ENCODE assay signal across 17 cellular contexts in the genomic region with DNA sequence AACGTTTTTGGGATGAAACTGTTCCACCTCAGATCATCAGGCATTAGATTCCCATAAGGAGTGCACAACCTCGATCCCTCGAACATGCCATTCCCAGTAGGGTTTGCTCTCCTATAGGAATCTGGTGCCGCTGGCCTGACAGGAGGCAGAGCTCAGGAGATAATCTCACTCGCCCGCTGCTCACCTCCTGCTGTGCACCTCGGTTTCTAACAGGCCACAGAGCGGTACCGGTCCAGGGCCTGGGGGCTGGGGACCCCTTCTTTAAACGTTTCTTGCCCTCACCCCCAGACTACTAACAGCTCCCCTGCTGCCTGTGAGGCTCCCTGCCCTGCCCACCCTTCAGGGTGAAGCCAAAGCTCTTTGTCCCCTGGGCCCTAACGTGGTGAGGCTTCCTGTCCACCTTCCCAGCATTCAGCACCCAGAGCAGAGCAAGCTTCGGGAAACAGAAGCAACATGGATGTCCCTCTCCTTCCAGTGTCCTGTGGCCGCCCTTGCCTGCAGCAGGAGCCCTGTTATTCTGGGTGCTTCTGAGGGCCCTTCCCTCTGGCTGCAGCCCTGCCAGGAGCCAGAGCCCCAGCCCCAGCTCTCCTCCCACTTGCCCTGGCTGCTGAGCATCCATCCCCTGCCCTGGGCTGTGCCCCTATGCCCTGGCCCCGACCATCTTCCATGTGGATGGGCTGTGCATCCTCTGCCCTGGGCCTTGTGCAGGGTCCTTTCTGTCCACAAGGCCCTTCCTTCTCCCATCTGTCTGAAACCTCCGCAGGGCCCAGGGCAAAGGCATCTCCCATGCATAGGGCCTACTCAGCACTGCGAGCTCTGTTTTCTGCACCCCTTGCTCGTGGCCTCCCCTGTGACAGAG.
A peak's percentile ranks its signal among the peaks of the same experiment; 100 is the strongest.
DNase-seq lines count a peak whose midpoint lies in the region; ATAC-seq and TF ChIP-seq lines count a peak whose summit lies in the region.
"Had no signal": no experiment of that assay in that cellular context is flagged by ENCODE, and none has a peak within 500 bp of the region (broad histone marks: within the 10 kb centered on the region; RNA-seq: fewer than 3 reads in every experiment).

No MANE protein-coding gene starts in this region.

- no peaks in the 10 kb centered on the region for H3K79me2 ChIP-seq in Karpas-422 (ENCODE audit: low read length)

- no peak overlapping the region for H2AK5ac ChIP-seq in mesenchymal stem cell (ENCODE audit: low read length, severe bottlenecking)

- H2BK12ac ChIP-seq in mesenchymal stem cell (ENCODE audit: low read length in 2 of 2): no peak overlapping the region

- H3K18ac ChIP-seq in mesenchymal stem cell (ENCODE audit: low read depth in 1 of 2, low read length in 2 of 2): no peak overlapping the region

- intact Hi-C loops in dorsolateral prefrontal cortex (cut with DNase I): no loop called here
- intact Hi-C loops in lower lobe of right lung (cut with DNase I): no loop called here

- H4K91ac ChIP-seq in mesenchymal stem cell (ENCODE audit: low read length): no peak overlapping the region

- H3K27me3 Mint-ChIP-seq in WTC11 (ENCODE audit: low read depth): no peaks in the 10 kb centered on the region; the same call in 1 of the 2 replicates

- H3K4me3 ChIP-seq in Karpas-422 (ENCODE audit: low read length) (no peak overlapping the region), dorsolateral prefrontal cortex (peak overlapping the region in 33 of 59 donors; percentile 0 to 76 (median 30)), lower lobe of right lung (no peak overlapping the region), mesenchymal stem cell (ENCODE audit: insufficient read depth in 1 of 2, low read depth in 1 of 2, low read length in 2 of 2) (no peak overlapping the region)
- H3K4me3 ChIP-seq: Peyer's patch had no signal

- no peak overlapping the region for H2BK15ac ChIP-seq in mesenchymal stem cell (ENCODE audit: low read depth, poor library complexity, severe bottlenecking)

- H3K9me3 Mint-ChIP-seq in WTC11: no peaks in the 10 kb centered on the region
- H3K9me3 Mint-ChIP-seq: CD8-positive, alpha-beta T cell had no signal

- WGBS in mesenchymal stem cell: 65% methylated on average over 17 of the region's 17 CpGs

- H3K4me1 Mint-ChIP-seq in WTC11: peaks cover 30% of the 10 kb centered on the region

- no peak overlapping the region for H2BK5ac ChIP-seq in mesenchymal stem cell (ENCODE audit: low read depth, low read length, poor library complexity, severe bottlenecking)

- H3K27ac ChIP-seq in Karpas-422 (ENCODE audit: low read length): peak overlapping the region; percentile 7; the same call in 1 of the 2 replicates
- peak overlapping the region in 31 of 59 donors; percentile 3 to 93 (median 33) for H3K27ac ChIP-seq in dorsolateral prefrontal cortex
- H3K27ac ChIP-seq in lower lobe of right lung: no peak overlapping the region
- H3K27ac ChIP-seq in substantia nigra (ENCODE audit: low read depth, low read length, poor library complexity, severe bottlenecking): peak overlapping the region; percentile 54
- no peak overlapping the region for H3K27ac ChIP-seq in mesenchymal stem cell (ENCODE audit: low read length, poor library complexity, severe bottlenecking)
- H3K27ac ChIP-seq: HL-60, Peyer's patch had no signal

- no peak overlapping the region for H3K23ac ChIP-seq in mesenchymal stem cell (ENCODE audit: low read length in 2 of 2)

- no peaks in the 10 kb centered on the region for H4K20me1 ChIP-seq in Karpas-422 (ENCODE audit: insufficient read depth, low read depth, low read length)

- DNase-seq in Karpas-422 (peak; percentile 62), dorsolateral prefrontal cortex (no peak), lower lobe of right lung (peak; percentile 33), substantia nigra (lab: John Stamatoyannopoulos, UW) (no peak), WTC11 (ENCODE audit: low spot score) (no peak), mesenchymal stem cell (no peak), NCI-H446 treated with DMSO at 0.1 percent for 48 hours (lab: John Stamatoyannopoulos, UW) (no peak)
- DNase-seq: BE2C; CD8-positive, alpha-beta T cell; KBM-7; NCI-H1092; NCI-H1694; NCI-H748 treated with DMSO at 0.1 percent for 48 hours; SHP77 had no signal

- H3K4me2 ChIP-seq in Karpas-422 (ENCODE audit: low read depth, low read length, poor library complexity, severe bottlenecking): no peak overlapping the region
- H3K4me2 ChIP-seq in mesenchymal stem cell (ENCODE audit: low read length, poor library complexity, severe bottlenecking): no peak overlapping the region

- no peaks in the 10 kb centered on the region for H3K36me3 Mint-ChIP-seq in WTC11
- H3K36me3 Mint-ChIP-seq: CD8-positive, alpha-beta T cell had no signal

- H3K4me1 ChIP-seq in Karpas-422 (ENCODE audit: low read length) (peaks cover 70% of the 10 kb centered on the region), lower lobe of right lung (peaks cover under 1% of the 10 kb centered on the region), mesenchymal stem cell (ENCODE audit: control insufficient read depth, insufficient read depth, low read depth, low read length) (peaks cover 19% of the 10 kb centered on the region)
- H3K4me1 ChIP-seq: BE2C, Peyer's patch had no signal

- CTCF ChIA-PET in WTC11 (lab: Charles Lee): interaction anchor here (0.8 to 3.5 kb wide), 7 partner anchors 8 to 349 kb away, joined by 3 to 18 read pairs (median 4); no protein-coding TSS in a partner anchor

- peaks cover 6% of the 10 kb centered on the region; the same call in 1 of the 2 replicates for H3K36me3 ChIP-seq in Karpas-422 (ENCODE audit: insufficient read depth, low read length)
- H3K36me3 ChIP-seq in lower lobe of right lung: no peaks in the 10 kb centered on the region
- no peaks in the 10 kb centered on the region for H3K36me3 ChIP-seq in mesenchymal stem cell (ENCODE audit: control insufficient read depth in 1 of 2, insufficient read depth in 2 of 2, low read depth in 1 of 2, low read length in 2 of 2)
- H3K36me3 ChIP-seq: BE2C, Peyer's patch had no signal

- no peaks in the 10 kb centered on the region for H3K79me1 ChIP-seq in mesenchymal stem cell (replicated peaks; ENCODE audit: low read length, poor library complexity, severe bottlenecking)

- no peak overlapping the region for H4K8ac ChIP-seq in mesenchymal stem cell (ENCODE audit: low read length)

- no peaks in the 10 kb centered on the region for H3K9me2 ChIP-seq in Karpas-422 (replicated peaks; ENCODE audit: insufficient read depth, low read length)

- H3K4me3 Mint-ChIP-seq in WTC11: no peak overlapping the region
- H3K4me3 Mint-ChIP-seq: CD8-positive, alpha-beta T cell had no signal

- no peak overlapping the region for H2AFZ ChIP-seq in Karpas-422 (ENCODE audit: low read length)
- H2AFZ ChIP-seq in mesenchymal stem cell (ENCODE audit: low read depth, low read length): no peak overlapping the region

- H3K27ac Mint-ChIP-seq in WTC11: no peak overlapping the region
- H3K27ac Mint-ChIP-seq: CD8-positive, alpha-beta T cell had no signal

- no peak overlapping the region for H3K4ac ChIP-seq in mesenchymal stem cell (ENCODE audit: low read depth in 1 of 2, low read length in 2 of 2)

- H3K27me3 ChIP-seq in Karpas-422 (ENCODE audit: low read length): no peaks in the 10 kb centered on the region
- H3K27me3 ChIP-seq in dorsolateral prefrontal cortex: no peaks in the 10 kb centered on the region
- H3K27me3 ChIP-seq in lower lobe of right lung (ENCODE audit: low read depth): no peaks in the 10 kb centered on the region
- peaks cover 0 to 7% of the 10 kb centered on the region in 2 experiments for H3K27me3 ChIP-seq in mesenchymal stem cell (ENCODE audit: control insufficient read depth in 1 of 2, insufficient read depth in 1 of 2, low read length in 2 of 2)
- H3K27me3 ChIP-seq: BE2C, Peyer's patch had no signal

- ATAC-seq in lower lobe of right lung: no peak
- ATAC-seq in WTC11: no peak; the same call in 1 of the 2 replicates
- no peak for ATAC-seq in HG02970 (IDR thresholded peaks at IDR 0.05; ENCODE audit: low FRiP score, unreplicated experiment)
- ATAC-seq: CD8-positive, alpha-beta T cell had no signal

- H3K9me3 ChIP-seq in Karpas-422 (ENCODE audit: low read length): no peaks in the 10 kb centered on the region
- H3K9me3 ChIP-seq in lower lobe of right lung: no peaks in the 10 kb centered on the region
- H3K9me3 ChIP-seq in mesenchymal stem cell (ENCODE audit: control insufficient read depth, low read length): no peaks in the 10 kb centered on the region
- H3K9me3 ChIP-seq: BE2C, Peyer's patch had no signal

- H2BK120ac ChIP-seq in mesenchymal stem cell (ENCODE audit: low read depth, low read length): no peak overlapping the region

- no peak overlapping the region for H3K14ac ChIP-seq in mesenchymal stem cell (ENCODE audit: low read length in 2 of 2)

- POLR2A ChIA-PET in WTC11 (lab: Charles Lee): no interaction called here

- H3K9ac ChIP-seq in Karpas-422 (ENCODE audit: low read length): no peak overlapping the region
- no peak overlapping the region for H3K9ac ChIP-seq in mesenchymal stem cell (ENCODE audit: low read length)

- TF ChIP-seq CTCF in dorsolateral prefrontal cortex (IDR thresholded peaks at IDR 0.05 in 54 of 56, conservative IDR thresholded peaks at IDR 0.05 in 2 of 56; ENCODE audit: low read depth in 1 of 56, partially characterized antibody in 56 of 56) (no peak), lower lobe of right lung (IDR thresholded peaks at IDR 0.05) (no peak), WTC11 (IDR thresholded peaks at IDR 0.05) (no peak)

TF ChIP-seq in WTC11, 78 proteins besides CTCF, POLR2A, EP300 and RAD21 (continues in another document):
- TF ChIP-seq, protein P1, sequence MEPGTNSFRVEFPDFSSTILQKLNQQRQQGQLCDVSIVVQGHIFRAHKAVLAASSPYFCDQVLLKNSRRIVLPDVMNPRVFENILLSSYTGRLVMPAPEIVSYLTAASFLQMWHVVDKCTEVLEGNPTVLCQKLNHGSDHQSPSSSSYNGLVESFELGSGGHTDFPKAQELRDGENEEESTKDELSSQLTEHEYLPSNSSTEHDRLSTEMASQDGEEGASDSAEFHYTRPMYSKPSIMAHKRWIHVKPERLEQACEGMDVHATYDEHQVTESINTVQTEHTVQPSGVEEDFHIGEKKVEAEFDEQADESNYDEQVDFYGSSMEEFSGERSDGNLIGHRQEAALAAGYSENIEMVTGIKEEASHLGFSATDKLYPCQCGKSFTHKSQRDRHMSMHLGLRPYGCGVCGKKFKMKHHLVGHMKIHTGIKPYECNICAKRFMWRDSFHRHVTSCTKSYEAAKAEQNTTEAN (CRISPR knock-in tag; IDR thresholded peaks at IDR 0.05): no peak
- no peak for TF ChIP-seq TEAD4 (CRISPR knock-in tag; IDR thresholded peaks at IDR 0.05)

Comparison
In these comparisons a context has a peak if more than half of its experiments do, and no peak if none do; other contexts are left out.
1. DNase-seq: peak in Karpas-422 (single experiment) and lower lobe of right lung (single experiment); none in dorsolateral prefrontal cortex (0 of 10), substantia nigra (0 of 49), WTC11 (single experiment), mesenchymal stem cell (single experiment) and NCI-H446 treated with DMSO at 0.1 percent for 48 hours (single experiment).
2. H3K27ac ChIP-seq: peak in Karpas-422 (single experiment), dorsolateral prefrontal cortex (31 of 59) and substantia nigra (single experiment); none in lower lobe of right lung (single experiment) and mesenchymal stem cell (single experiment).
3. H3K4me3 ChIP-seq: peak in dorsolateral prefrontal cortex (33 of 59); none in Karpas-422 (single experiment), lower lobe of right lung (single experiment) and mesenchymal stem cell (0 of 2).